In genomic region chrX:47233333-47234113, GRCh38 we compare ENCODE assay signal across 8 cellular contexts. TPM values are rescaled to one million over a fixed set of nuclear protein-coding genes. Genes with fewer than 3 reads are reported as not detected.
DNase-seq lines count a peak whose midpoint lies in the region; ATAC-seq, FAIRE-seq and TF ChIP-seq lines count a peak whose summit lies in the region.

No MANE protein-coding gene starts in this region.

- H3K27me3 ChIP-seq in MM.1S (replicated peaks; ENCODE audit: insufficient read depth, low read length): no peaks in the 10 kb centered on the region
- no peaks in the 10 kb centered on the region for H3K27me3 ChIP-seq in foreskin keratinocyte
- H3K27me3 ChIP-seq in neural progenitor cell: no peaks in the 10 kb centered on the region
- peaks cover 0 to 12% of the 10 kb centered on the region in 2 donors for H3K27me3 ChIP-seq in stomach smooth muscle (ENCODE audit: control insufficient read depth in 1 of 2, insufficient read depth in 2 of 2, low read length in 2 of 2)

- H3K9me3 Mint-ChIP-seq in neural progenitor cell: no peaks in the 10 kb centered on the region

- peak overlapping the region; percentile 99 for H3K4me3 Mint-ChIP-seq in neural progenitor cell

- peaks cover 16% of the 10 kb centered on the region for H3K36me3 Mint-ChIP-seq in neural progenitor cell

- H3K9ac ChIP-seq in MM.1S (ENCODE audit: low read length): peak overlapping the region; percentile 97
- peak overlapping the region; percentile 99 for H3K9ac ChIP-seq in neural progenitor cell
- peak overlapping the region; percentile 89 for H3K9ac ChIP-seq in stomach smooth muscle (ENCODE audit: low read length in 2 of 2)

- H3K4me3 ChIP-seq in MM.1S (ENCODE audit: low read length) (peak overlapping the region; percentile 71), neural progenitor cell (peak overlapping the region; percentile 98), stomach smooth muscle (ENCODE audit: low read length in 2 of 2) (peak overlapping the region; percentile 66 to 79)

- H3K4me1 Mint-ChIP-seq in neural progenitor cell: peaks cover 38% of the 10 kb centered on the region

- peaks cover 10% of the 10 kb centered on the region for H3K27me3 Mint-ChIP-seq in neural progenitor cell (ENCODE audit: insufficient read depth, low read depth)

- H2AFZ ChIP-seq in MM.1S (ENCODE audit: low read length) (no peak overlapping the region), neural progenitor cell (replicated peaks) (no peak overlapping the region)

- FAIRE-seq in G401.6 (lab: Jason Lieb, UNC): peak; percentile 95

- H3K4me2 ChIP-seq in MM.1S (ENCODE audit: low read depth, low read length) (peak overlapping the region; percentile 43; the same call in 1 of the 2 replicates), neural progenitor cell (peak overlapping the region; percentile 95)

- peak; percentile 95 for ATAC-seq in foreskin keratinocyte

- H3K4me1 ChIP-seq in MM.1S (ENCODE audit: low read length) (no peaks in the 10 kb centered on the region), foreskin keratinocyte (peaks cover 8% of the 10 kb centered on the region), neural progenitor cell (peaks cover 18% of the 10 kb centered on the region), stomach smooth muscle (ENCODE audit: control insufficient read depth, insufficient read depth, low read length) (peaks cover 5% of the 10 kb centered on the region)

- H3F3A ChIP-seq in MM.1S (ENCODE audit: insufficient read depth, low read length) (peaks cover 13% of the 10 kb centered on the region), neural progenitor cell (ENCODE audit: low read depth) (peaks cover 33% of the 10 kb centered on the region)

- no peak for TF ChIP-seq CTCF in MM.1S (IDR thresholded peaks at IDR 0.05; ENCODE audit: low read length)
- TF ChIP-seq CTCF in foreskin keratinocyte (conservative IDR thresholded peaks at IDR 0.05): no peak
- no peak for TF ChIP-seq CTCF in neural progenitor cell (IDR thresholded peaks at IDR 0.05)

- H3K79me2 ChIP-seq in MM.1S (ENCODE audit: low read length) (0 out of 2 replicates have a peak, but pooled peaks cover 2% of the 10 kb centered on the region), neural progenitor cell (ENCODE audit: low read depth) (peaks cover 59% of the 10 kb centered on the region)

- H3K27ac ChIP-seq in MM.1S (ENCODE audit: low read length): peak overlapping the region; percentile 95; the same call in 1 of the 2 replicates
- peak overlapping the region; percentile 97 for H3K27ac ChIP-seq in foreskin keratinocyte
- peak overlapping the region; percentile 99 for H3K27ac ChIP-seq in neural progenitor cell
- peak overlapping the region; percentile 93 for H3K27ac ChIP-seq in stomach smooth muscle (ENCODE audit: low read length)

- H3K9me3 ChIP-seq in MM.1S (replicated peaks; ENCODE audit: insufficient read depth, low read length) (no peaks in the 10 kb centered on the region), neural progenitor cell (ENCODE audit: low read depth) (no peaks in the 10 kb centered on the region), stomach smooth muscle (ENCODE audit: control insufficient read depth in 2 of 2, low read length in 2 of 2) (no peaks in the 10 kb centered on the region)

- peak overlapping the region; percentile 100 for H3K27ac Mint-ChIP-seq in neural progenitor cell

- no peaks in the 10 kb centered on the region for H3K36me3 ChIP-seq in MM.1S (replicated peaks; ENCODE audit: insufficient read depth, low read length)
- H3K36me3 ChIP-seq in neural progenitor cell: no peaks in the 10 kb centered on the region
- H3K36me3 ChIP-seq in stomach smooth muscle (ENCODE audit: control insufficient read depth in 2 of 2, insufficient read depth in 2 of 2, low read length in 2 of 2): peaks cover 2 to 3% of the 10 kb centered on the region in 2 donors

- H4K20me1 ChIP-seq in MM.1S (ENCODE audit: insufficient read depth, low read length): no peaks in the 10 kb centered on the region
- H4K20me1 ChIP-seq in neural progenitor cell (ENCODE audit: low read depth): peaks cover 6% of the 10 kb centered on the region

- H3K9me2 ChIP-seq in MM.1S (replicated peaks; ENCODE audit: insufficient read depth, low read length): no peaks in the 10 kb centered on the region

- peak; percentile 94 for DNase-seq in HCEC 1CT
- peak; percentile 91 for DNase-seq in MM.1S
- peak; percentile 74 for DNase-seq in SHP77 treated with DMSO at 0.1 percent for 48 hours (lab: John Stamatoyannopoulos, UW)
- peak; percentile 95 for DNase-seq in activated gamma-delta T cell treated with Interleukin-2 at 50 U/mL for 16 hours
- peak; percentile 90 to 94 for DNase-seq in foreskin keratinocyte
- peak; percentile 99 for DNase-seq in neural progenitor cell (ENCODE audit: low spot score)

RNA-seq across cellular contexts. Expression of gene USP11, which starts 0.7 kb away (rescaled TPM):
- total RNA-seq in foreskin keratinocyte: 14.1 and 15.6 TPM in 2 replicates
- 10.5 and 12.0 TPM in 2 replicates for polyA plus RNA-seq in foreskin keratinocyte
- 106 and 158 TPM in 2 replicates for total RNA-seq in neural progenitor cell (ENCODE audit: low replicate concordance)

RNA-seq across cellular contexts. Expression of gene CDK16, which starts 15.0 kb away (rescaled TPM):
- total RNA-seq in foreskin keratinocyte (84.1 and 94.2 TPM in 2 replicates), neural progenitor cell (ENCODE audit: low replicate concordance) (166 and 248 TPM in 2 replicates)
- 79.6 and 90.8 TPM in 2 replicates for polyA plus RNA-seq in foreskin keratinocyte

RNA-seq across cellular contexts. Expression of gene UBA1, which starts 39.9 kb away (rescaled TPM):
- total RNA-seq in foreskin keratinocyte (178 and 181 TPM in 2 replicates), neural progenitor cell (ENCODE audit: low replicate concordance) (291 and 537 TPM in 2 replicates)
- polyA plus RNA-seq in foreskin keratinocyte: 161 and 163 TPM in 2 replicates

Comparison
In these comparisons a context has a peak if more than half of its experiments do, and no peak if none do; other contexts are left out.
1. Peak in every context shown above with its lines: DNase-seq, ATAC-seq, H3K4me3 ChIP-seq and H3K27ac ChIP-seq.